ENCODE assay signal across 2 cellular contexts in the genomic region with DNA sequence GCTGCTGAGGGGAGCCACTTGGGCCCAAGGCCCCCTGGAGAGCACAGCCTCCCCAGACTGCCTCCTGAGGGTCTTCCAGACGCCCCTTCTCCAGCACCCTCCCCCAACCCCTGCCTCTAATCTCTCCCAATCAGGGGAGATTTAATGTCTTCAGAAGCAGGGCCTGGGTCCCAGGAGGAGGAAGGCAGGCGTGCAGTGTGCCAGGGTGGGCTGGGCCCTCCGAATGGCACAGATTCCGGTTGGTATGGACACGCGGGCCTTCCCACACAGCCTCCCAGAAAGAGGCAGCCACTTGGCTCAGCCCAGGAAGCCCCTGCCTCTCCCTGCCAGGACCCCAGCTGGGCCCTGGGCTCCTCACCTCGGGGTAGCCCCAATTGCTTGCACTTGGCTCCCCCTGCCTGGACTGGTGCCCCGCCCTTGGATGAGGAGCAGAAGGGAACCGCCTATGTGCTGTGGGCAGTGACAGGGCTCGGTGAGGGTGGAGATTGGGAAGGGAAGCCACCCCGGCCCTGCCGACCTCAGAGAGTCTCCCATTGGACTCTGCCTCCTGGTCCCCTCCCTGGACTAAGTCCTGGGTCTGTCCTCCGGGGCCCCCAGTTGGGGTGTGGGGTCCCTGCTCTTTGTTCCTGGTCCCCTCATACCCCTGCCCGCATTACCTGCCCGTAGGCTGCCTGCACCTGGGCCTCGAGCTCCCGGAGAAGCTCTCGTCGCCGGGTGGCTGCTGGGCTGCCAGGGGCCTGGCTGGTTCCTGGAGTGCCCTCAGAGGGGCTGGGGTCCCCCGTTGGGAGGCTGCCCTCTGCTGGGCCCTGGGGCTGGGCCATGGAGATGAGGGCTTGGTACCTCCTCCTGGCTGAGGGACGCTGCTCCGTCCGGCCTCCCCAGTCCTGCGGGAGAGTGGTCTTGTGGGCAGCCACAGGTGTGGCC.
TF ChIP-seq lines count a peak whose summit lies in the region.

No MANE protein-coding gene starts in this region.

TF ChIP-seq in GM23338, 12 proteins besides CTCF, POLR2A, EP300 and RAD21:
- no peak for TF ChIP-seq EZH2phosphoT487 (IDR thresholded peaks at IDR 0.05; ENCODE audit: unreplicated experiment)
- TF ChIP-seq ZNF114 (CRISPR knock-in tag; IDR thresholded peaks at IDR 0.05), result no peak
- TF ChIP-seq, protein P1, sequence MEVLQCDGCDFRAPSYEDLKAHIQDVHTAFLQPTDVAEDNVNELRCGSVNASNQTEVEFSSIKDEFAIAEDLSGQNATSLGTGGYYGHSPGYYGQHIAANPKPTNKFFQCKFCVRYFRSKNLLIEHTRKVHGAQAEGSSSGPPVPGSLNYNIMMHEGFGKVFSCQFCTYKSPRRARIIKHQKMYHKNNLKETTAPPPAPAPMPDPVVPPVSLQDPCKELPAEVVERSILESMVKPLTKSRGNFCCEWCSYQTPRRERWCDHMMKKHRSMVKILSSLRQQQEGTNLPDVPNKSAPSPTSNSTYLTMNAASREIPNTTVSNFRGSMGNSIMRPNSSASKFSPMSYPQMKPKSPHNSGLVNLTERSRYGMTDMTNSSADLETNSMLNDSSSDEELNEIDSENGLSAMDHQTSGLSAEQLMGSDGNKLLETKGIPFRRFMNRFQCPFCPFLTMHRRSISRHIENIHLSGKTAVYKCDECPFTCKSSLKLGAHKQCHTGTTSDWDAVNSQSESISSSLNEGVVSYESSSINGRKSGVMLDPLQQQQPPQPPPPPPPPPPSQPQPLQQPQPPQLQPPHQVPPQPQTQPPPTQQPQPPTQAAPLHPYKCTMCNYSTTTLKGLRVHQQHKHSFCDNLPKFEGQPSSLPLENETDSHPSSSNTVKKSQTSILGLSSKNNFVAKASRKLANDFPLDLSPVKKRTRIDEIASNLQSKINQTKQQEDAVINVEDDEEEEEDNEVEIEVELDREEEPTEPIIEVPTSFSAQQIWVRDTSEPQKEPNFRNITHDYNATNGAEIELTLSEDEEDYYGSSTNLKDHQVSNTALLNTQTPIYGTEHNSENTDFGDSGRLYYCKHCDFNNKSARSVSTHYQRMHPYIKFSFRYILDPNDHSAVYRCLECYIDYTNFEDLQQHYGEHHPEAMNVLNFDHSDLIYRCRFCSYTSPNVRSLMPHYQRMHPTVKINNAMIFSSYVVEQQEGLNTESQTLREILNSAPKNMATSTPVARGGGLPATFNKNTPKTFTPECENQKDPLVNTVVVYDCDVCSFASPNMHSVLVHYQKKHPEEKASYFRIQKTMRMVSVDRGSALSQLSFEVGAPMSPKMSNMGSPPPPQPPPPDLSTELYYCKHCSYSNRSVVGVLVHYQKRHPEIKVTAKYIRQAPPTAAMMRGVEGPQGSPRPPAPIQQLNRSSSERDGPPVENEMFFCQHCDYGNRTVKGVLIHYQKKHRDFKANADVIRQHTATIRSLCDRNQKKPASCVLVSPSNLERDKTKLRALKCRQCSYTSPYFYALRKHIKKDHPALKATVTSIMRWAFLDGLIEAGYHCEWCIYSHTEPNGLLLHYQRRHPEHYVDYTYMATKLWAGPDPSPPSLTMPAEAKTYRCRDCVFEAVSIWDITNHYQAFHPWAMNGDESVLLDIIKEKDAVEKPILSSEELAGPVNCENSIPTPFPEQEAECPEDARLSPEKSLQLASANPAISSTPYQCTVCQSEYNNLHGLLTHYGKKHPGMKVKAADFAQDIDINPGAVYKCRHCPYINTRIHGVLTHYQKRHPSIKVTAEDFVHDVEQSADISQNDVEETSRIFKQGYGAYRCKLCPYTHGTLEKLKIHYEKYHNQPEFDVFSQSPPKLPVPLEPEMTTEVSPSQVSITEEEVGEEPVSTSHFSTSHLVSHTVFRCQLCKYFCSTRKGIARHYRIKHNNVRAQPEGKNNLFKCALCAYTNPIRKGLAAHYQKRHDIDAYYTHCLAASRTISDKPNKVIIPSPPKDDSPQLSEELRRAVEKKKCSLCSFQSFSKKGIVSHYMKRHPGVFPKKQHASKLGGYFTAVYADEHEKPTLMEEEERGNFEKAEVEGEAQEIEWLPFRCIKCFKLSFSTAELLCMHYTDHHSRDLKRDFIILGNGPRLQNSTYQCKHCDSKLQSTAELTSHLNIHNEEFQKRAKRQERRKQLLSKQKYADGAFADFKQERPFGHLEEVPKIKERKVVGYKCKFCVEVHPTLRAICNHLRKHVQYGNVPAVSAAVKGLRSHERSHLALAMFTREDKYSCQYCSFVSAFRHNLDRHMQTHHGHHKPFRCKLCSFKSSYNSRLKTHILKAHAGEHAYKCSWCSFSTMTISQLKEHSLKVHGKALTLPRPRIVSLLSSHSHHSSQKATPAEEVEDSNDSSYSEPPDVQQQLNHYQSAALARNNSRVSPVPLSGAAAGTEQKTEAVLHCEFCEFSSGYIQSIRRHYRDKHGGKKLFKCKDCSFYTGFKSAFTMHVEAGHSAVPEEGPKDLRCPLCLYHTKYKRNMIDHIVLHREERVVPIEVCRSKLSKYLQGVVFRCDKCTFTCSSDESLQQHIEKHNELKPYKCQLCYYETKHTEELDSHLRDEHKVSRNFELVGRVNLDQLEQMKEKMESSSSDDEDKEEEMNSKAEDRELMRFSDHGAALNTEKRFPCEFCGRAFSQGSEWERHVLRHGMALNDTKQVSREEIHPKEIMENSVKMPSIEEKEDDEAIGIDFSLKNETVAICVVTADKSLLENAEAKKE (CRISPR knock-in tag; IDR thresholded peaks at IDR 0.05), result no peak
- TF ChIP-seq, protein P2, sequence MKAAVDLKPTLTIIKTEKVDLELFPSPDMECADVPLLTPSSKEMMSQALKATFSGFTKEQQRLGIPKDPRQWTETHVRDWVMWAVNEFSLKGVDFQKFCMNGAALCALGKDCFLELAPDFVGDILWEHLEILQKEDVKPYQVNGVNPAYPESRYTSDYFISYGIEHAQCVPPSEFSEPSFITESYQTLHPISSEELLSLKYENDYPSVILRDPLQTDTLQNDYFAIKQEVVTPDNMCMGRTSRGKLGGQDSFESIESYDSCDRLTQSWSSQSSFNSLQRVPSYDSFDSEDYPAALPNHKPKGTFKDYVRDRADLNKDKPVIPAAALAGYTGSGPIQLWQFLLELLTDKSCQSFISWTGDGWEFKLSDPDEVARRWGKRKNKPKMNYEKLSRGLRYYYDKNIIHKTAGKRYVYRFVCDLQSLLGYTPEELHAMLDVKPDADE (IDR thresholded peaks at IDR 0.05), result no peak
- no peak for TF ChIP-seq NANOG (IDR thresholded peaks at IDR 0.05; ENCODE audit: borderline replicate concordance)
- TF ChIP-seq CREB1 (CRISPR knock-in tag; IDR thresholded peaks at IDR 0.05; ENCODE audit: low read depth), result no peak

TF ChIP-seq in HepG2, 621 proteins besides CTCF, POLR2A, EP300 and RAD21:
- TF ChIP-seq ZNF230 (CRISPR knock-in tag; IDR thresholded peaks at IDR 0.05) (no peak), RELA (CRISPR knock-in tag; IDR thresholded peaks at IDR 0.05) (no peak), ZNF451 (CRISPR knock-in tag; IDR thresholded peaks at IDR 0.05) (no peak), IRF2 (CRISPR knock-in tag; IDR thresholded peaks at IDR 0.05) (no peak), ZNF782 (CRISPR knock-in tag; IDR thresholded peaks at IDR 0.05; ENCODE audit: borderline replicate concordance) (no peak), NFIC (IDR thresholded peaks at IDR 0.05; ENCODE audit: low read length) (no peak)
- TF ChIP-seq, protein P3, sequence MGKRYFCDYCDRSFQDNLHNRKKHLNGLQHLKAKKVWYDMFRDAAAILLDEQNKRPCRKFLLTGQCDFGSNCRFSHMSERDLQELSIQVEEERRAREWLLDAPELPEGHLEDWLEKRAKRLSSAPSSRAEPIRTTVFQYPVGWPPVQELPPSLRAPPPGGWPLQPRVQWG (CRISPR knock-in tag; IDR thresholded peaks at IDR 0.05; ENCODE audit: borderline replicate concordance, low read depth), result no peak
- TF ChIP-seq, protein P4, sequence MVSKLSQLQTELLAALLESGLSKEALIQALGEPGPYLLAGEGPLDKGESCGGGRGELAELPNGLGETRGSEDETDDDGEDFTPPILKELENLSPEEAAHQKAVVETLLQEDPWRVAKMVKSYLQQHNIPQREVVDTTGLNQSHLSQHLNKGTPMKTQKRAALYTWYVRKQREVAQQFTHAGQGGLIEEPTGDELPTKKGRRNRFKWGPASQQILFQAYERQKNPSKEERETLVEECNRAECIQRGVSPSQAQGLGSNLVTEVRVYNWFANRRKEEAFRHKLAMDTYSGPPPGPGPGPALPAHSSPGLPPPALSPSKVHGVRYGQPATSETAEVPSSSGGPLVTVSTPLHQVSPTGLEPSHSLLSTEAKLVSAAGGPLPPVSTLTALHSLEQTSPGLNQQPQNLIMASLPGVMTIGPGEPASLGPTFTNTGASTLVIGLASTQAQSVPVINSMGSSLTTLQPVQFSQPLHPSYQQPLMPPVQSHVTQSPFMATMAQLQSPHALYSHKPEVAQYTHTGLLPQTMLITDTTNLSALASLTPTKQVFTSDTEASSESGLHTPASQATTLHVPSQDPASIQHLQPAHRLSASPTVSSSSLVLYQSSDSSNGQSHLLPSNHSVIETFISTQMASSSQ (IDR thresholded peaks at IDR 0.05; ENCODE audit: low read depth), result no peak
- TF ChIP-seq, protein P4 (CRISPR knock-in tag; IDR thresholded peaks at IDR 0.05; ENCODE audit: borderline replicate concordance), result no peak
- TF ChIP-seq, protein P5, sequence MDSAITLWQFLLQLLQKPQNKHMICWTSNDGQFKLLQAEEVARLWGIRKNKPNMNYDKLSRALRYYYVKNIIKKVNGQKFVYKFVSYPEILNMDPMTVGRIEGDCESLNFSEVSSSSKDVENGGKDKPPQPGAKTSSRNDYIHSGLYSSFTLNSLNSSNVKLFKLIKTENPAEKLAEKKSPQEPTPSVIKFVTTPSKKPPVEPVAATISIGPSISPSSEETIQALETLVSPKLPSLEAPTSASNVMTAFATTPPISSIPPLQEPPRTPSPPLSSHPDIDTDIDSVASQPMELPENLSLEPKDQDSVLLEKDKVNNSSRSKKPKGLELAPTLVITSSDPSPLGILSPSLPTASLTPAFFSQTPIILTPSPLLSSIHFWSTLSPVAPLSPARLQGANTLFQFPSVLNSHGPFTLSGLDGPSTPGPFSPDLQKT (CRISPR knock-in tag; IDR thresholded peaks at IDR 0.05; ENCODE audit: borderline replicate concordance), result no peak
- TF ChIP-seq, protein P6, sequence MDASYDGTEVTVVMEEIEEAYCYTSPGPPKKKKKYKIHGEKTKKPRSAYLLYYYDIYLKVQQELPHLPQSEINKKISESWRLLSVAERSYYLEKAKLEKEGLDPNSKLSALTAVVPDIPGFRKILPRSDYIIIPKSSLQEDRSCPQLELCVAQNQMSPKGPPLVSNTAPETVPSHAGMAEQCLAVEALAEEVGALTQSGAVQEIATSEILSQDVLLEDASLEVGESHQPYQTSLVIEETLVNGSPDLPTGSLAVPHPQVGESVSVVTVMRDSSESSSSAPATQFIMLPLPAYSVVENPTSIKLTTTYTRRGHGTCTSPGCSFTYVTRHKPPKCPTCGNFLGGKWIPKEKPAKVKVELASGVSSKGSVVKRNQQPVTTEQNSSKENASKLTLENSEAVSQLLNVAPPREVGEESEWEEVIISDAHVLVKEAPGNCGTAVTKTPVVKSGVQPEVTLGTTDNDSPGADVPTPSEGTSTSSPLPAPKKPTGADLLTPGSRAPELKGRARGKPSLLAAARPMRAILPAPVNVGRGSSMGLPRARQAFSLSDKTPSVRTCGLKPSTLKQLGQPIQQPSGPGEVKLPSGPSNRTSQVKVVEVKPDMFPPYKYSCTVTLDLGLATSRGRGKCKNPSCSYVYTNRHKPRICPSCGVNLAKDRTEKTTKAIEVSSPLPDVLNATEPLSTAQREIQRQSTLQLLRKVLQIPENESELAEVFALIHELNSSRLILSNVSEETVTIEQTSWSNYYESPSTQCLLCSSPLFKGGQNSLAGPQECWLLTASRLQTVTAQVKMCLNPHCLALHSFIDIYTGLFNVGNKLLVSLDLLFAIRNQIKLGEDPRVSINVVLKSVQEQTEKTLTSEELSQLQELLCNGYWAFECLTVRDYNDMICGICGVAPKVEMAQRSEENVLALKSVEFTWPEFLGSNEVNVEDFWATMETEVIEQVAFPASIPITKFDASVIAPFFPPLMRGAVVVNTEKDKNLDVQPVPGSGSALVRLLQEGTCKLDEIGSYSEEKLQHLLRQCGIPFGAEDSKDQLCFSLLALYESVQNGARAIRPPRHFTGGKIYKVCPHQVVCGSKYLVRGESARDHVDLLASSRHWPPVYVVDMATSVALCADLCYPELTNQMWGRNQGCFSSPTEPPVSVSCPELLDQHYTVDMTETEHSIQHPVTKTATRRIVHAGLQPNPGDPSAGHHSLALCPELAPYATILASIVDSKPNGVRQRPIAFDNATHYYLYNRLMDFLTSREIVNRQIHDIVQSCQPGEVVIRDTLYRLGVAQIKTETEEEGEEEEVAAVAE (CRISPR knock-in tag; IDR thresholded peaks at IDR 0.05; ENCODE audit: borderline replicate concordance), result no peak
